In genomic region chr6:130810307-130811030, GRCh38 we compare ENCODE assay signal across 19 cellular contexts. TPM values are rescaled to one million over a fixed set of nuclear protein-coding genes. Genes with fewer than 3 reads are reported as not detected.
DNase-seq lines count a peak whose midpoint lies in the region; ATAC-seq, FAIRE-seq and TF ChIP-seq lines count a peak whose summit lies in the region.
"Had no signal": no experiment of that assay in that cellular context is flagged by ENCODE, and none has a peak within 500 bp of the region (broad histone marks: within the 10 kb centered on the region; RNA-seq: fewer than 3 reads in every experiment).

No MANE protein-coding gene starts in this region.

- TF ChIP-seq CTCF in nephron progenitor cell (IDR thresholded peaks at IDR 0.05) = no peak

- H3K27me3 Mint-ChIP-seq in nephron progenitor cell (ENCODE audit: low read depth, poor library complexity) = no peaks in the 10 kb centered on the region

- FAIRE-seq in GM12891 (lab: Jason Lieb, UNC) = no peak

- TF ChIP-seq POLR2A in GM12891 (IDR thresholded peaks at IDR 0.05; ENCODE audit: low read depth, low read length) = no peak

- H3K4me1 Mint-ChIP-seq in nephron progenitor cell = no peaks in the 10 kb centered on the region
- H3K4me1 Mint-ChIP-seq: naive thymus-derived CD8-positive, alpha-beta T cell had no signal

- H3K36me3 Mint-ChIP-seq in nephron progenitor cell (ENCODE audit: low read depth) = no peaks in the 10 kb centered on the region

- H3K27ac Mint-ChIP-seq in nephron progenitor cell = peak overlapping the region; percentile 9
- H3K27ac Mint-ChIP-seq: naive thymus-derived CD8-positive, alpha-beta T cell had no signal

- H3K4me3 Mint-ChIP-seq in nephron progenitor cell = no peak overlapping the region
- H3K4me3 Mint-ChIP-seq: naive thymus-derived CD8-positive, alpha-beta T cell had no signal

- DNase-seq in Ammon's horn (ENCODE audit: low spot score) = peak; percentile 9
- DNase-seq in NCI-H524 (lab: John Stamatoyannopoulos, UW) = peak; percentile 92 to 98
- DNase-seq in cerebellum (ENCODE audit: low spot score) = peak; percentile 6
- DNase-seq in nephron progenitor cell = no peak
- DNase-seq in GM12891 (ENCODE audit: insufficient read length, low spot score) = no peak
- DNase-seq in NCI-H2227 (lab: John Stamatoyannopoulos, UW; ENCODE audit: unreplicated experiment) = no peak
- DNase-seq: activated CD8-positive, alpha-beta memory T cell treated with anti-CD3 and anti-CD28 coated beads for 24 hours; activated effector memory CD4-positive, alpha-beta T cell treated with Interleukin-2 at 50 U/mL for 16 hours; BE2C; GOT3; naive thymus-derived CD8-positive, alpha-beta T cell; NCI-H345; OCI-M1; stimulated activated CD4-positive, alpha-beta T cell treated with anti-CD3 and anti-CD28 coated beads, Interleukin-4, amount 100 ng/mL, for 24 hours had no signal

- ATAC-seq in HG02938 (IDR thresholded peaks at IDR 0.05; ENCODE audit: unreplicated experiment) (no peak), HG02642 (IDR thresholded peaks at IDR 0.05; ENCODE audit: poor library complexity, unreplicated experiment) (no peak)
- ATAC-seq: esophagus mucosa; naive thymus-derived CD8-positive, alpha-beta T cell; sciatic nerve had no signal

- H3K9me3 Mint-ChIP-seq in nephron progenitor cell = no peaks in the 10 kb centered on the region
- H3K9me3 Mint-ChIP-seq: naive thymus-derived CD8-positive, alpha-beta T cell had no signal

TF ChIP-seq in GM12891, 5 proteins besides CTCF, POLR2A, EP300 and RAD21:
- TF ChIP-seq SPI1 (IDR thresholded peaks at IDR 0.05; ENCODE audit: low read depth, low read length) = no peak
- no peak for TF ChIP-seq POLR2AphosphoS5 (IDR thresholded peaks at IDR 0.05; ENCODE audit: low read depth, low read length)
- TF ChIP-seq PAX5 (IDR thresholded peaks at IDR 0.05; ENCODE audit: insufficient read depth, low read length, severe bottlenecking) = no peak
- TF ChIP-seq TAF1 (IDR thresholded peaks at IDR 0.05; ENCODE audit: low read depth, low read length) = no peak
- TF ChIP-seq POU2F2 (IDR thresholded peaks at IDR 0.05; ENCODE audit: low read depth, low read length) = no peak

RNA-seq across cellular contexts. Expression of gene SMLR1, which starts 16.7 kb away (rescaled TPM):
- not detected for total RNA-seq in cerebellum
- not detected for polyA plus RNA-seq in GM12891 (2012; ENCODE audit: low read depth, missing spikeins)
- total RNA-seq: esophagus mucosa; naive thymus-derived CD8-positive, alpha-beta T cell; sciatic nerve; tibial nerve had no signal
- polyA plus RNA-seq: naive thymus-derived CD8-positive, alpha-beta T cell had no signal

Comparison
In these comparisons a context has a peak if more than half of its experiments do, and no peak if none do; other contexts are left out.
1. DNase-seq: peak in Ammon's horn (single experiment), NCI-H524 (2 of 2) and cerebellum (single experiment); none in nephron progenitor cell (single experiment), GM12891 (single experiment) and NCI-H2227 (single experiment).